In the genomic region with DNA sequence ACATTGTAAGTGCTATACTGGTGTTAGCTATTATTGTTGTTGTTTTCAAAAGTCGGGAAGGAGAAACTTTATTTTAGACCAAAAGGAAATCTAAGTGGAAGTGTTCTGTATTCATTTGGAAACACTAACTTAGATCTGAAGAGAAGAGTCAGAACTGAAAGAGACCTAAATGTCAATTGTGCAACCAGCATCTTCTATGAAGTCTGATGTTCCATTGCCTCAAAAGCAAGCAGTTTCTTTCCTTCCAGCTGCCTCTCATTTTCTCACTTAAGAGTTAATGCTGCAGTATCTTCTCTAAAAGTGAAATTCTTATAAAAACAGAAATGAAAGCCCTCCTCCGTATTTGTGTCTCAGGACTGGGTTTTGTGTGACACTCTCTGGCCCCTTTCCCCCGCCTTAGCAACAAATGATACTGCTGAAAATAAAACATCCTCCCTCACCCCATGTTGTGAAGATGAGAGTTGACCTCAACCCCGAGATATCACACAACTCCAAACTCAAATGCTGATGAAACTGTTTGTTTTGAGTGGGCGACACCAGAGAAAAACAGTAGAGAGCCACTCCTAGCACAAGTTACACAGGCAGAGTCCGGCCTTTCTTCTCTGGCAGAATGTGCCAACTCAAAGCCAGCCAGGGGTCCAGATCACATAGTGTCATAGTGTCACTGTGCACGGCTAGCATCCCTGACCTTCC, we compare ENCODE assay signal across 27 cellular contexts. TPM values are rescaled to one million over a fixed set of nuclear protein-coding genes. Genes with fewer than 3 reads are reported as not detected.
A peak's percentile ranks its signal among the peaks of the same experiment; 100 is the strongest.
DNase-seq lines count a peak whose midpoint lies in the region; ATAC-seq and TF ChIP-seq lines count a peak whose summit lies in the region.
"Had no signal": no experiment of that assay in that cellular context is flagged by ENCODE, and none has a peak within 500 bp of the region (broad histone marks: within the 10 kb centered on the region; RNA-seq: fewer than 3 reads in every experiment).

No MANE protein-coding gene starts in this region.

- peaks cover 0 to 4% (median 0%) of the 10 kb centered on the region in 4 donors for H3K4me1 ChIP-seq in liver (ENCODE audit: control insufficient read depth in 4 of 4, insufficient read depth in 4 of 4, low read length in 3 of 4)
- H3K4me1 ChIP-seq: colonic mucosa, heart left ventricle, sigmoid colon, tibial artery had no signal

- H3K4me1 Mint-ChIP-seq in activated naive CD8-positive, alpha-beta T cell treated with anti-CD3 and anti-CD28 coated beads for 36 hours: peaks cover 7% of the 10 kb centered on the region
- no peaks in the 10 kb centered on the region for H3K4me1 Mint-ChIP-seq in T-helper 2 cell treated with Interferon-gamma antibody and Interleukin-4, amounts not matched to agents 5 μg/mL and 100 μg/mL, for 36 hours (ENCODE audit: low read depth)

- peak; percentile 2 to 4 for DNase-seq in AML-193 (lab: John Stamatoyannopoulos, UW)
- peak; percentile 45 for DNase-seq in GM20000 (ENCODE audit: low spot score)
- DNase-seq in activated naive CD8-positive, alpha-beta T cell treated with anti-CD3 and anti-CD28 coated beads for 36 hours: no peak
- no peak for DNase-seq in COLO829 (ENCODE audit: low spot score)
- DNase-seq in posterior vena cava (ENCODE audit: low spot score): no peak
- no peak for DNase-seq in T-helper 2 cell treated with Interferon-gamma antibody and Interleukin-4, amounts not matched to agents 5 μg/mL and 100 μg/mL, for 36 hours (ENCODE audit: low spot score)
- DNase-seq: ACHN; activated T-cell treated with anti-CD3 and anti-CD28 coated beads, Interleukin-2, amount 50 U/mL, for 72 hours; C1 segment of cervical spinal cord; colonic mucosa; HCEC 1CT; heart left ventricle; left ventricle myocardium superior; NCI-H1105; NCI-H2029 treated with DMSO at 0.1 percent for 48 hours; NCI-H510A treated with DMSO at 0.1 percent for 48 hours; sigmoid colon; stimulated activated naive CD4-positive, alpha-beta T cell; T-helper 2 cell; tibial artery had no signal

- peaks cover 6% of the 10 kb centered on the region for H3K27me3 Mint-ChIP-seq in activated naive CD8-positive, alpha-beta T cell treated with anti-CD3 and anti-CD28 coated beads for 36 hours
- H3K27me3 Mint-ChIP-seq in T-helper 2 cell treated with Interferon-gamma antibody and Interleukin-4, amounts not matched to agents 5 μg/mL and 100 μg/mL, for 36 hours (ENCODE audit: low read depth): no peaks in the 10 kb centered on the region

- H3K4me3 Mint-ChIP-seq in activated naive CD8-positive, alpha-beta T cell treated with anti-CD3 and anti-CD28 coated beads for 36 hours: no peak overlapping the region
- H3K4me3 Mint-ChIP-seq in T-helper 2 cell treated with Interferon-gamma antibody and Interleukin-4, amounts not matched to agents 5 μg/mL and 100 μg/mL, for 36 hours: no peak overlapping the region
- H3K4me3 Mint-ChIP-seq: activated T-cell treated with anti-CD3 and anti-CD28 coated beads, Interleukin-2, amount 50 U/mL, for 72 hours; brain had no signal

- no peak overlapping the region for H3K27ac ChIP-seq in liver (ENCODE audit: low read depth in 1 of 2, low read length in 2 of 2)
- H3K27ac ChIP-seq: colonic mucosa, heart left ventricle, sigmoid colon, SK-N-MC, tibial artery had no signal

- no peaks in the 10 kb centered on the region for H3K27me3 ChIP-seq in liver (ENCODE audit: control insufficient read depth in 4 of 4, insufficient read depth in 4 of 4, low read length in 3 of 4)
- H3K27me3 ChIP-seq: colonic mucosa, heart left ventricle, sigmoid colon, tibial artery had no signal

- intact Hi-C loops in posterior vena cava (cut with DNase I): no loop called here

- 44% methylated on average over 7 of the region's 7 CpGs for WGBS in liver

- H3K36me3 ChIP-seq in liver (ENCODE audit: control insufficient read depth in 4 of 4, insufficient read depth in 3 of 4, low read depth in 1 of 4, low read length in 3 of 4): no peaks in the 10 kb centered on the region
- H3K36me3 ChIP-seq: colonic mucosa, heart left ventricle, sigmoid colon had no signal

- TF ChIP-seq CTCF in GM20000 (IDR thresholded peaks at IDR 0.05; ENCODE audit: extremely low read depth, missing control alignments): no peak
- TF ChIP-seq CTCF in liver (IDR thresholded peaks at IDR 0.05; ENCODE audit: low read depth, low read length, missing input control): no peak

- no peaks in the 10 kb centered on the region for H3K36me3 Mint-ChIP-seq in activated naive CD8-positive, alpha-beta T cell treated with anti-CD3 and anti-CD28 coated beads for 36 hours
- H3K36me3 Mint-ChIP-seq in T-helper 2 cell treated with Interferon-gamma antibody and Interleukin-4, amounts not matched to agents 5 μg/mL and 100 μg/mL, for 36 hours (ENCODE audit: low read depth): no peaks in the 10 kb centered on the region
- H3K36me3 Mint-ChIP-seq: brain had no signal

- no peak for ATAC-seq in GM18519 (IDR thresholded peaks at IDR 0.05; ENCODE audit: low FRiP score, unreplicated experiment)
- ATAC-seq: heart left ventricle, left ventricle myocardium superior had no signal

- H3K4me3 ChIP-seq in liver (ENCODE audit: low read depth in 1 of 3, low read length in 3 of 3): no peak overlapping the region
- H3K4me3 ChIP-seq: colonic mucosa, heart left ventricle, sigmoid colon, SK-N-MC, tibial artery had no signal

- no peaks in the 10 kb centered on the region for H3K9me3 ChIP-seq in liver (ENCODE audit: control insufficient read depth in 4 of 4, low read length in 3 of 4)
- H3K9me3 ChIP-seq: colonic mucosa, heart left ventricle, sigmoid colon, tibial artery had no signal

- peak overlapping the region; percentile 78 for H3K27ac Mint-ChIP-seq in activated naive CD8-positive, alpha-beta T cell treated with anti-CD3 and anti-CD28 coated beads for 36 hours
- H3K27ac Mint-ChIP-seq in T-helper 2 cell treated with Interferon-gamma antibody and Interleukin-4, amounts not matched to agents 5 μg/mL and 100 μg/mL, for 36 hours: no peak overlapping the region
- H3K27ac Mint-ChIP-seq: activated T-cell treated with anti-CD3 and anti-CD28 coated beads, Interleukin-2, amount 50 U/mL, for 72 hours had no signal

- H3K9ac ChIP-seq in liver (ENCODE audit: low read depth in 1 of 2, low read length in 2 of 2): peak overlapping the region in 1 of 2 donors; percentile 25

- no peak for TF ChIP-seq RAD21 in liver (IDR thresholded peaks at IDR 0.05)

- H3K9me3 Mint-ChIP-seq in activated naive CD8-positive, alpha-beta T cell treated with anti-CD3 and anti-CD28 coated beads for 36 hours: no peaks in the 10 kb centered on the region
- H3K9me3 Mint-ChIP-seq in T-helper 2 cell treated with Interferon-gamma antibody and Interleukin-4, amounts not matched to agents 5 μg/mL and 100 μg/mL, for 36 hours: no peaks in the 10 kb centered on the region
- H3K9me3 Mint-ChIP-seq: activated T-cell treated with anti-CD3 and anti-CD28 coated beads, Interleukin-2, amount 50 U/mL, for 72 hours had no signal

TF ChIP-seq in liver, 16 proteins besides CTCF, POLR2A, EP300 and RAD21:
- TF ChIP-seq EGR1 (IDR thresholded peaks at IDR 0.05; ENCODE audit: low read depth in 2 of 2) (peak; percentile 87 to 94), FOXA2 (IDR thresholded peaks at IDR 0.05) (no peak), TAF1 (conservative IDR thresholded peaks at IDR 0.05) (no peak), FOXA1 (IDR thresholded peaks at IDR 0.05) (no peak), YY1 (IDR thresholded peaks at IDR 0.05) (no peak), JUND (IDR thresholded peaks at IDR 0.05) (no peak), SP1 (IDR thresholded peaks at IDR 0.05) (peak; percentile 15), NR2F2 (IDR thresholded peaks at IDR 0.05) (no peak), HNF4A (conservative IDR thresholded peaks at IDR 0.05) (peak; percentile 41 to 55), HNF4G (IDR thresholded peaks at IDR 0.05) (no peak), GABPA (IDR thresholded peaks at IDR 0.05 in 1 of 2, conservative IDR thresholded peaks at IDR 0.05 in 1 of 2) (no peak), ATF3 (IDR thresholded peaks at IDR 0.05) (no peak), ZBTB33 (IDR thresholded peaks at IDR 0.05) (no peak), RXRA (IDR thresholded peaks at IDR 0.05) (peak; percentile 38 to 52)

RNA-seq across cellular contexts. Expression of gene GLDN, which starts 48.9 kb away (rescaled TPM):
- total RNA-seq in activated naive CD8-positive, alpha-beta T cell treated with anti-CD3 and anti-CD28 coated beads for 36 hours: not detected
- 1 to 10 TPM in 1 of 2 donors, under 1 TPM in 1; 0.50 to 1.4 TPM for total RNA-seq in liver
- polyA plus RNA-seq in liver: under 1 TPM; 0.15 to 0.16 TPM
- 10 to 100 TPM in 1 of 2 donors, 1 to 10 TPM in 1; 8.1 to 10.1 TPM for total RNA-seq in posterior vena cava
- total RNA-seq: activated CD8-positive, alpha-beta memory T cell treated with anti-CD3 and anti-CD28 coated beads for 36 hours; activated T-cell treated with anti-CD3 and anti-CD28 coated beads, Interleukin-2, amount 50 U/mL, for 72 hours; G401; HT1080 had no signal

RNA-seq across cellular contexts. Expression of gene CYP19A1, which starts 52.0 kb away (rescaled TPM):
- not detected for total RNA-seq in activated naive CD8-positive, alpha-beta T cell treated with anti-CD3 and anti-CD28 coated beads for 36 hours
- total RNA-seq in liver (100 to 1,000 TPM in 1 of 2 donors, under 1 TPM in 1; 0.50 to 124 TPM), posterior vena cava (1 to 10 TPM; 1.8 to 2.7 TPM)
- under 1 TPM in 1 of 2 donors, not detected in 1; 0.03 TPM for polyA plus RNA-seq in liver
- total RNA-seq: activated CD8-positive, alpha-beta memory T cell treated with anti-CD3 and anti-CD28 coated beads for 36 hours; activated T-cell treated with anti-CD3 and anti-CD28 coated beads, Interleukin-2, amount 50 U/mL, for 72 hours; colonic mucosa; G401; HT1080 had no signal

Comparison
In these comparisons a context has a peak if more than half of its experiments do, and no peak if none do; other contexts are left out.
1. DNase-seq: peak in AML-193 (2 of 2) and GM20000 (single experiment); none in activated naive CD8-positive, alpha-beta T cell treated with anti-CD3 and anti-CD28 coated beads for 36 hours (single experiment), COLO829 (single experiment), posterior vena cava (single experiment) and T-helper 2 cell treated with Interferon-gamma antibody and Interleukin-4, amounts not matched to agents 5 μg/mL and 100 μg/mL, for 36 hours (single experiment).